Comparison of ENCODE assay signal across 8 cellular contexts in the genomic region with DNA sequence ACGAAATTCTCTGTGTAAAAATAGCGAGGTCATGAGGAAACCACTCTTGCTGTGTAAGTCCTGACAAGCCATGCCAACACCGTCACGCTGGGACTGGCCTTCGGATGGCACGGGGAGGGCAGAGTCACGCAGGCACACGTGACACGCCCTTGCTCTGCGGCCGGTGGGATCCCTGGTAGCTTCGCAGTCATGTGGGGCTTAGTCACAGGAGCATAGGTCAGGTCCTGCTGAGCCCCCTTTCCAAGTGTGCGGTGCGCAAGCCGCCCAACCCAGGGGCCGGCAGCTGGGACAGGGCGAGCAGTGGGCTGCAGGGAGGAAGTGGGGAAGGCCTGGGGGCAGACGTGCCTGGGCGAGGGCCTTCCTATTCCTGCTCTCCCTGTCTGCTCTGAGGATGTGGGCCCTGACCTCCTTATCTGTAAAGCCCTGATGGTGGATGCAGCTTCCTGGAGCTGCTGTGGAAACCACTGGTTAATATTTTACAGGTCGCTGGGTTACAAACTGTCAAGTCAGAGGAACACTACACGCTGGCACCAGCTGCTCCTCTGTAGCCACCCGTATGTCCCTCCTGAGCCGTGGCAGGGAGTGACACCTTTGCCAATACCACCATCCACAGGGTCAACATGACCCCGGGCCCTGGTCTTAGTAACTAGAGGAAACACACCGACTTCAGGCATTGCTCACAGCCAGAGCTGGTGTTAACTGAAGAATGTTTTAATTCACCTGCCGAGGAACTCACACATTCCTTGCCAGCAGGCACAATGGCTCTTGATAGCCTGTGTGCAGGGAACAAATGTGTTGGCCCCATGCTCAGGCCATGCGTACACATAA. TPM values are rescaled to one million over a fixed set of nuclear protein-coding genes. Genes with fewer than 3 reads are reported as not detected.
DNase-seq lines count a peak whose midpoint lies in the region; ATAC-seq and TF ChIP-seq lines count a peak whose summit lies in the region.

No MANE protein-coding gene starts in this region.

- CTCF ChIA-PET in activated CD4-positive, alpha-beta memory T cell treated with anti-CD3 and anti-CD28 coated beads, Interleukin-2, amount 10 ng/mL, durations not matched to agents 7 days and 5 days (lab: Charles Lee) = interaction anchor here (1.2 kb wide), 1 partner anchor 10 kb away, joined by 4 read pairs; no protein-coding TSS in a partner anchor

- H3K36me3 Mint-ChIP-seq in activated CD4-positive, alpha-beta memory T cell treated with anti-CD3 and anti-CD28 coated beads, Interleukin-2, amount 10 ng/mL, durations not matched to agents 7 days and 5 days (ENCODE audit: low read depth) = peaks cover 59% of the 10 kb centered on the region

- no peak overlapping the region for H3K4me3 Mint-ChIP-seq in activated CD4-positive, alpha-beta memory T cell treated with anti-CD3 and anti-CD28 coated beads, Interleukin-2, amount 10 ng/mL, durations not matched to agents 7 days and 5 days

- H3K36me3 ChIP-seq in parathyroid adenoma (ENCODE audit: control insufficient read depth, insufficient read depth, low read length) = no peaks in the 10 kb centered on the region
- no peaks in the 10 kb centered on the region for H3K36me3 ChIP-seq in SJCRH30

- H3K4me3 ChIP-seq in fibroblast of pulmonary artery (replicated peaks; ENCODE audit: low read depth, low read length) = no peak overlapping the region
- H3K4me3 ChIP-seq in parathyroid adenoma (ENCODE audit: low read depth, low read length) = peak overlapping the region; percentile 25
- no peak overlapping the region for H3K4me3 ChIP-seq in SJCRH30

- ATAC-seq in GM19351 (IDR thresholded peaks at IDR 0.05; ENCODE audit: unreplicated experiment) (peak; percentile 64), HG03521 (IDR thresholded peaks at IDR 0.05; ENCODE audit: unreplicated experiment) (peak; percentile 68)

- H3K4me1 Mint-ChIP-seq in activated CD4-positive, alpha-beta memory T cell treated with anti-CD3 and anti-CD28 coated beads, Interleukin-2, amount 10 ng/mL, durations not matched to agents 7 days and 5 days = peaks cover 73% of the 10 kb centered on the region

- no peaks in the 10 kb centered on the region for H3K27me3 Mint-ChIP-seq in activated CD4-positive, alpha-beta memory T cell treated with anti-CD3 and anti-CD28 coated beads, Interleukin-2, amount 10 ng/mL, durations not matched to agents 7 days and 5 days

- H3K79me2 ChIP-seq in parathyroid adenoma = peaks cover 37% of the 10 kb centered on the region

- no peak overlapping the region for H3K9ac ChIP-seq in parathyroid adenoma

- H3K27me3 ChIP-seq in parathyroid adenoma (ENCODE audit: control insufficient read depth, insufficient read depth, low read length) (no peaks in the 10 kb centered on the region), SJCRH30 (no peaks in the 10 kb centered on the region)

- DNase-seq in Ammon's horn (ENCODE audit: low spot score) = peak; percentile 78
- DNase-seq in activated CD4-positive, alpha-beta memory T cell treated with anti-CD3 and anti-CD28 coated beads, Interleukin-2, amount 10 ng/mL, durations not matched to agents 7 days and 5 days = no peak
- peak; percentile 93 for DNase-seq in fibroblast of pulmonary artery (ENCODE audit: low read depth)
- no peak for DNase-seq in SJCRH30
- DNase-seq in NCI-H345 treated with DMSO at 0.1 percent for 48 hours (lab: John Stamatoyannopoulos, UW; ENCODE audit: unreplicated experiment) = no peak

- POLR2A ChIA-PET in activated CD4-positive, alpha-beta memory T cell treated with anti-CD3 and anti-CD28 coated beads, Interleukin-2, amount 10 ng/mL, durations not matched to agents 7 days and 5 days (lab: Charles Lee) = interaction anchor here (0.7 to 2.2 kb wide), 7 partner anchors 8 to 60 kb away, joined by 3 to 11 read pairs (median 3); a partner anchor contains a TSS

- H3K9me3 ChIP-seq in parathyroid adenoma (ENCODE audit: control insufficient read depth, low read length) = no peaks in the 10 kb centered on the region
- no peaks in the 10 kb centered on the region for H3K9me3 ChIP-seq in SJCRH30 (replicated peaks)

- no peak overlapping the region for H2AFZ ChIP-seq in parathyroid adenoma

- peak overlapping the region; percentile 52 for H3K4me2 ChIP-seq in parathyroid adenoma (ENCODE audit: low read length)

- H3K9me3 Mint-ChIP-seq in activated CD4-positive, alpha-beta memory T cell treated with anti-CD3 and anti-CD28 coated beads, Interleukin-2, amount 10 ng/mL, durations not matched to agents 7 days and 5 days = no peaks in the 10 kb centered on the region

- TF ChIP-seq CTCF in fibroblast of pulmonary artery (IDR thresholded peaks at IDR 0.05; ENCODE audit: low read length, missing control alignments) (no peak), parathyroid adenoma (IDR thresholded peaks at IDR 0.05) (peak; percentile 1)

- H3K27ac ChIP-seq in parathyroid adenoma (peak overlapping the region; percentile 96), SJCRH30 (no peak overlapping the region)

- H3K4me1 ChIP-seq in parathyroid adenoma (peaks cover 81% of the 10 kb centered on the region), SJCRH30 (no peaks in the 10 kb centered on the region)

- peak overlapping the region; percentile 24 for H3K27ac Mint-ChIP-seq in activated CD4-positive, alpha-beta memory T cell treated with anti-CD3 and anti-CD28 coated beads, Interleukin-2, amount 10 ng/mL, durations not matched to agents 7 days and 5 days

RNA-seq across cellular contexts. Expression of a gene that starts 17.8 kb away (rescaled TPM):
- total RNA-seq in activated CD4-positive, alpha-beta memory T cell treated with anti-CD3 and anti-CD28 coated beads, Interleukin-2, amount 10 ng/mL, durations not matched to agents 7 days and 5 days = 10 to 100 TPM; 81.4 to 95.3 TPM
- 0.20 TPM in 1 of 2 replicates, not detected in the other for total RNA-seq in SJCRH30 (2014; rRNA removed; shearing (Covaris generic))

Comparison
In these comparisons a context has a peak if more than half of its experiments do, and no peak if none do; other contexts are left out.
1. DNase-seq: peak in Ammon's horn (single experiment) and fibroblast of pulmonary artery (single experiment); none in activated CD4-positive, alpha-beta memory T cell treated with anti-CD3 and anti-CD28 coated beads, Interleukin-2, amount 10 ng/mL, durations not matched to agents 7 days and 5 days (single experiment), SJCRH30 (0 of 2) and NCI-H345 treated with DMSO at 0.1 percent for 48 hours (single experiment).
2. RNA of a gene that starts 17.8 kb away (total RNA-seq): 81.4 to 95.3 TPM in activated CD4-positive, alpha-beta memory T cell treated with anti-CD3 and anti-CD28 coated beads, Interleukin-2, amount 10 ng/mL, durations not matched to agents 7 days and 5 days; 0.20 TPM in SJCRH30; every median in the first group is over 10 times any median in the second.